Comparison of ENCODE assay signal across 1 cellular context in genomic region chr16:29805232-29806095, GRCh38.
TF ChIP-seq lines count a peak whose summit lies in the region.

No MANE protein-coding gene starts in this region.

TF ChIP-seq in HepG2, 621 proteins besides CTCF, POLR2A, EP300 and RAD21 (continues in another document):
- TF ChIP-seq CEBPG (CRISPR knock-in tag; IDR thresholded peaks at IDR 0.05) (peak; percentile 67), FOXM1 (CRISPR knock-in tag; IDR thresholded peaks at IDR 0.05) (0 out of 2 replicates have a peak, but pooled peaks have one; percentile 79), ATRX (CRISPR knock-in tag; IDR thresholded peaks at IDR 0.05; ENCODE audit: borderline replicate concordance) (no peak), ZNF121 (CRISPR knock-in tag; IDR thresholded peaks at IDR 0.05) (no peak), RXRA (CRISPR knock-in tag; IDR thresholded peaks at IDR 0.05) (peak; percentile 91), PAX8 (CRISPR knock-in tag; IDR thresholded peaks at IDR 0.05; ENCODE audit: borderline replicate concordance) (no peak), RORA (CRISPR knock-in tag; IDR thresholded peaks at IDR 0.05) (no peak), DMAP1 (CRISPR knock-in tag; IDR thresholded peaks at IDR 0.05) (peak; percentile 100), ZNF784 (CRISPR knock-in tag; IDR thresholded peaks at IDR 0.05; ENCODE audit: borderline replicate concordance) (peak; percentile 54; the same call in 1 of the 2 replicates), ZNF225 (CRISPR knock-in tag; IDR thresholded peaks at IDR 0.05) (peak; percentile 79), YY1 (IDR thresholded peaks at IDR 0.05; ENCODE audit: insufficient read depth, insufficient replicate concordance, low read depth, low read length) (peak; percentile 97), NCOA5 (CRISPR knock-in tag; IDR thresholded peaks at IDR 0.05) (0 out of 2 replicates have a peak, but pooled peaks have one; percentile 49), ZNF564 (CRISPR knock-in tag; IDR thresholded peaks at IDR 0.05) (peak; percentile 78; the same call in 1 of the 2 replicates), ZNF678 (CRISPR knock-in tag; IDR thresholded peaks at IDR 0.05) (0 out of 2 replicates have a peak, but pooled peaks have one; percentile 63), BCLAF1 (IDR thresholded peaks at IDR 0.05) (no peak), TCF12 (IDR thresholded peaks at IDR 0.05) (no peak), TCF12 (CRISPR knock-in tag; IDR thresholded peaks at IDR 0.05) (peak; percentile 72; the same call in 1 of the 2 replicates), SMARCC2 (IDR thresholded peaks at IDR 0.05) (no peak), HNF1A (IDR thresholded peaks at IDR 0.05; ENCODE audit: low read depth) (no peak), HNF1A (CRISPR knock-in tag; IDR thresholded peaks at IDR 0.05; ENCODE audit: borderline replicate concordance) (peak; percentile 91), GPN1 (CRISPR knock-in tag; IDR thresholded peaks at IDR 0.05; ENCODE audit: borderline replicate concordance) (0 out of 2 replicates have a peak, but pooled peaks have one; percentile 38), NCOA1 (CRISPR knock-in tag; IDR thresholded peaks at IDR 0.05) (peak; percentile 83; the same call in 1 of the 2 replicates), AHDC1 (CRISPR knock-in tag; IDR thresholded peaks at IDR 0.05; ENCODE audit: borderline replicate concordance) (peak; percentile 78; the same call in 1 of the 2 replicates), IKZF4 (CRISPR knock-in tag; IDR thresholded peaks at IDR 0.05; ENCODE audit: borderline replicate concordance, low read depth, not compliant biosample characterization) (peak; percentile 85), NFAT5 (CRISPR knock-in tag; IDR thresholded peaks at IDR 0.05) (no peak; the same call in 1 of the 2 replicates), ETS1 (CRISPR knock-in tag; IDR thresholded peaks at IDR 0.05) (0 out of 2 replicates have a peak, but pooled peaks have one; percentile 28), PBX2 (CRISPR knock-in tag; IDR thresholded peaks at IDR 0.05) (no peak), ZNF639 (CRISPR knock-in tag; conservative IDR thresholded peaks at IDR 0.05) (peak; percentile 99), ARNT2 (CRISPR knock-in tag; IDR thresholded peaks at IDR 0.05; ENCODE audit: low read depth) (peak; percentile 96), ZBTB34 (CRISPR knock-in tag; IDR thresholded peaks at IDR 0.05) (no peak; the same call in 1 of the 2 replicates)
